In the genomic region with DNA sequence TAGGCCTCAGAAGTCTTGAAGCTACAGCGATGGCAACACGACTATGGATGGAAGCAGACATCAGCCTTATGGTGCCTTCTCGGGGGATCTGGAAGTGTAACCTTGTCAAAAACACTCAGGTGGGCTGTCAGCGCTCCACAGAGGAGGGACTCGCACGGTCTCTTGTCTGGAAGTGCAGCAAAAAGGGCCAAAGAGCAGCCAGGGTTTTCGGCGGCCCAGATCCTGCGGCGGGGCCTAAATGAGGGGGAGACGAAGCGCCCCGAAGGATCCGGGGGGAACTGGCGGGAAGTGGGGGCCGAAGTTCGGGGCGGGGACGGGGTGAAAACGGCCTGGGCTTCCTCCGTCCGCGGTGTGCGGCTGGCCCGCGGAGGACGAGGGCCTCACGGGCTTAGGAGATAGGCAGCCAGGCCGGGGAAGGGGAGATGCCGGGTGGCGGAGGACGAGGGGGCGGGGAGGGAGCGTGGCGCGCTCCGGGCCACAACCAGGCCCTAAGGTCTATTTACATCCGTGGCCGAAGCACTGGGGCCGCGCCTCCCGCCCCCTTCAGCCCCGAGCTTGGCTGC, we compare ENCODE assay signal across 8 cellular contexts. TPM values are rescaled to one million over a fixed set of nuclear protein-coding genes. Genes with fewer than 3 reads are reported as not detected.
A peak's percentile ranks its signal among the peaks of the same experiment; 100 is the strongest.
DNase-seq lines count a peak whose midpoint lies in the region; ATAC-seq and TF ChIP-seq lines count a peak whose summit lies in the region.

No MANE protein-coding gene starts in this region.

- peak overlapping the region; percentile 91 for H3K4me3 ChIP-seq in brain microvascular endothelial cell (ENCODE audit: low read depth, low read length)
- H3K4me3 ChIP-seq in mesodermal cell (ENCODE audit: extremely low read depth, insufficient read depth, low read length, poor library complexity, severe bottlenecking), result peak overlapping the region; percentile 92

- DNase-seq in brain microvascular endothelial cell (no peak), NCI-H2107 (lab: John Stamatoyannopoulos, UW) (no peak), NCI-H1092 treated with DMSO at 0.1 percent for 48 hours (lab: John Stamatoyannopoulos, UW) (no peak), LoVo (ENCODE audit: low spot score) (no peak)
- no peak for DNase-seq in activated effector memory CD4-positive, alpha-beta T cell treated with Interleukin-2 at 50 U/mL for 16 hours

- no peak for TF ChIP-seq CTCF in brain microvascular endothelial cell (IDR thresholded peaks at IDR 0.05; ENCODE audit: low read depth, low read length, missing control alignments)

- H3K9me3 ChIP-seq in ES-I3 (ENCODE audit: control insufficient read depth, insufficient read depth, low read length) (no peaks in the 10 kb centered on the region), mesodermal cell (ENCODE audit: control insufficient read depth, low read length) (no peaks in the 10 kb centered on the region)

- ATAC-seq in HG03378 (IDR thresholded peaks at IDR 0.05; ENCODE audit: unreplicated experiment), result peak; percentile 9

- H3K9ac ChIP-seq in ES-I3 (ENCODE audit: low read depth, low read length), result peak overlapping the region; percentile 97

- H3K27me3 ChIP-seq in brain microvascular endothelial cell (replicated peaks), result no peaks in the 10 kb centered on the region

- H3K36me3 ChIP-seq in ES-I3 (ENCODE audit: insufficient read depth, low read length) (0 out of 2 replicates have a peak, but pooled peaks cover 5% of the 10 kb centered on the region), brain microvascular endothelial cell (replicated peaks) (peaks cover 13% of the 10 kb centered on the region), mesodermal cell (ENCODE audit: control insufficient read depth, insufficient read depth, low read length) (peaks cover 33% of the 10 kb centered on the region)

- in situ Hi-C loops in brain microvascular endothelial cell (cut with HindIII; ENCODE audit: low pct_ligation_motif_present, low sequenced_read_pairs), result no loop called here

- H3K4me1 ChIP-seq in ES-I3 (ENCODE audit: insufficient read depth, low read length), result peaks cover 4% of the 10 kb centered on the region; the same call in 1 of the 2 replicates
- H3K4me1 ChIP-seq in mesodermal cell (ENCODE audit: control insufficient read depth, insufficient read depth, low read length, poor library complexity, severe bottlenecking), result peaks cover 8% of the 10 kb centered on the region

- H3K27ac ChIP-seq in brain microvascular endothelial cell (peak overlapping the region; percentile 55), mesodermal cell (ENCODE audit: low read depth, low read length, severe bottlenecking) (peak overlapping the region; percentile 80)

- 1 to 2% methylated on average over 16 to 36 of the region's 43 CpGs for WGBS in mesodermal cell (ENCODE audit: insufficient coverage in 2 of 2), 2 experiments

RNA-seq across cellular contexts. Expression of a gene that starts 0.6 kb away (rescaled TPM):
- 62.1 TPM for polyA plus RNA-seq in mesodermal cell (2013, experiment 1 of 2)
- 52.9 TPM for polyA plus RNA-seq in mesodermal cell (2013, experiment 2 of 2)
